In genomic region chr11:9613830-9614762, GRCh38 we compare ENCODE assay signal across 8 cellular contexts. TPM values are rescaled to one million over a fixed set of nuclear protein-coding genes. Genes with fewer than 3 reads are reported as not detected.
DNase-seq lines count a peak whose midpoint lies in the region; ATAC-seq, FAIRE-seq and TF ChIP-seq lines count a peak whose summit lies in the region.

No MANE protein-coding gene starts in this region.

- TF ChIP-seq CTCF in heart left ventricle (IDR thresholded peaks at IDR 0.05) (peak; percentile 72 to 94 (median 86)), upper lobe of left lung (IDR thresholded peaks at IDR 0.05) (peak; percentile 84 to 96 (median 92))

- peak; percentile 70 for DNase-seq in GM04504 (ENCODE audit: low read depth)
- DNase-seq in H54 (ENCODE audit: insufficient read length, low spot score): peak; percentile 89
- peak; percentile 92 for DNase-seq in LoVo (ENCODE audit: low spot score)
- peak; percentile 89 for DNase-seq in SW480 (ENCODE audit: low spot score)
- peak; percentile 92 for DNase-seq in adipocyte (ENCODE audit: low read depth)
- peak; percentile 87 to 94 (median 90) for DNase-seq in heart left ventricle
- peak; percentile 65 to 97 (median 80) for DNase-seq in posterior cingulate gyrus
- peak; percentile 92 to 98 for DNase-seq in upper lobe of left lung

- ATAC-seq in heart left ventricle (peak; percentile 79 to 92 (median 90)), upper lobe of left lung (ENCODE audit: low FRiP score in 2 of 2) (peak; percentile 93 to 96)

- TF ChIP-seq POLR2A in H54 (IDR thresholded peaks at IDR 0.05; ENCODE audit: low read depth, low read length) (peak; percentile 51; the same call in 1 of the 2 replicates), heart left ventricle (IDR thresholded peaks at IDR 0.05) (peak in 1 of 2 donors; percentile 53), upper lobe of left lung (IDR thresholded peaks at IDR 0.05) (peak in 2 of 4 donors; percentile 42 to 61)

- peaks cover 45% of the 10 kb centered on the region for H3K4me1 ChIP-seq in adipocyte (ENCODE audit: control insufficient read depth, insufficient read depth, low read length)
- peaks cover 0 to 28% (median 17%) of the 10 kb centered on the region in 12 donors for H3K4me1 ChIP-seq in heart left ventricle
- peaks cover 14 to 28% (median 25%) of the 10 kb centered on the region in 4 donors for H3K4me1 ChIP-seq in upper lobe of left lung

- peak overlapping the region; percentile 96 for H3K9ac ChIP-seq in adipocyte (ENCODE audit: low read length)

- H3K27ac ChIP-seq in heart left ventricle: peak overlapping the region; percentile 95 to 100 (median 97)
- peak overlapping the region; percentile 91 to 95 (median 92) for H3K27ac ChIP-seq in upper lobe of left lung

- TF ChIP-seq EP300 in upper lobe of left lung (IDR thresholded peaks at IDR 0.05): peak in 1 of 4 donors; percentile 57

- H3K9me3 ChIP-seq in adipocyte (ENCODE audit: control insufficient read depth, low read length) (no peaks in the 10 kb centered on the region), heart left ventricle (no peaks in the 10 kb centered on the region), upper lobe of left lung (no peaks in the 10 kb centered on the region)

- intact Hi-C loops in heart left ventricle (cut with DNase I) (loop anchor here in 9 of 10 donors (1.0 to 10.0 kb wide), 20 partner anchors 37 to 711 kb away; partner anchors contain the start of genes SWAP70 (in 4 of the 9), ADM (in 3 of the 9) and WEE1 (in 1 of the 9)), posterior cingulate gyrus (cut with DNase I) (loop anchor here (1.0 to 5.0 kb wide), 4 partner anchors 39 to 693 kb away; partner anchors contain the start of gene ADM)

- FAIRE-seq in H54 (lab: Jason Lieb, UNC): peak; percentile 48

- H3K27me3 ChIP-seq in adipocyte (replicated peaks; ENCODE audit: control insufficient read depth, insufficient read depth, low read length): no peaks in the 10 kb centered on the region
- no peaks in the 10 kb centered on the region for H3K27me3 ChIP-seq in heart left ventricle
- no peaks in the 10 kb centered on the region for H3K27me3 ChIP-seq in upper lobe of left lung

- H3K36me3 ChIP-seq in adipocyte (ENCODE audit: control insufficient read depth, insufficient read depth, low read length, severe bottlenecking) (no peaks in the 10 kb centered on the region), heart left ventricle (no peaks in the 10 kb centered on the region), upper lobe of left lung (no peaks in the 10 kb centered on the region)

- 1 to 4% (median 1%) methylated on average over 22 to 54 of the region's 54 CpGs for WGBS in heart left ventricle, 4 donors
- WGBS in upper lobe of left lung, 2 donors: 1 to 2% methylated on average over 10 to 47 of the region's 54 CpGs

- H3K4me3 ChIP-seq in adipocyte (ENCODE audit: low read length) (peak overlapping the region; percentile 80), heart left ventricle (peak overlapping the region; percentile 16 to 69 (median 54)), upper lobe of left lung (peak overlapping the region; percentile 18 to 61 (median 46))

RNA-seq across cellular contexts. Expression of gene WEE1, which starts 40.6 kb away (rescaled TPM):
- total RNA-seq in heart left ventricle: 10 to 100 TPM; 33.0 to 89.2 (median 68.7) TPM
- 10 to 100 TPM; 14.5 to 49.2 TPM for polyA plus RNA-seq in heart left ventricle
- 10 to 100 TPM in 5 of 6 donors, 1 to 10 TPM in 1; 9.2 to 47.1 (median 13.4) TPM for total RNA-seq in upper lobe of left lung

RNA-seq across cellular contexts. Expression of gene SWAP70, which starts 49.8 kb away (rescaled TPM):
- total RNA-seq in heart left ventricle: 10 to 100 TPM; 16.7 to 38.5 (median 24.0) TPM
- polyA plus RNA-seq in heart left ventricle: 10 to 100 TPM in 1 of 2 donors, 1 to 10 TPM in 1; 6.0 to 18.9 TPM
- 10 to 100 TPM; 31.4 to 80.4 (median 50.2) TPM for total RNA-seq in upper lobe of left lung

Comparison
In these comparisons a context has a peak if more than half of its experiments do, and no peak if none do; other contexts are left out.
1. Peak in every context shown above with its lines: DNase-seq, ATAC-seq, H3K4me3 ChIP-seq and H3K27ac ChIP-seq.